In the genomic region with DNA sequence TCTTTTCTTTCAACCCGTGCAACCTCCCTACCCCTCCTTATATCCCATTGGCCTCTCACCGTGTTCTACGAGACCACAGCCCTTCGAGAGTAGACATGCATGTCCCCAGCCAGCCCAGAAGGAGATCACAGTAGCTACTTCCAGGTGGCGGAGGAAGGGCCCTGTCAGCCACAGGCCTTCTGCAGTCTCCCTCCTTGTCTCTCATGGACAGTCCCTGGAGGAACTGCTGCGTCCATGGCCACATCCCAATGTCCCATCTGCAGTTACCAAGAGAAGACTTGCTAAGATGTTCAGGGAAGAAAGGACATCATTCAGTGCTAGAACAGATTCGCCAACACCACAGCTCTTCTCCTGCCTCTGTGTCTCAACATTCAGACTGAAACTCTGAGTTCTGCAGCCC, we compare ENCODE assay signal across 1 cellular context.
TF ChIP-seq lines count a peak whose summit lies in the region.

No MANE protein-coding gene starts in this region.

TF ChIP-seq in H1, 55 proteins besides CTCF, POLR2A, EP300 and RAD21:
- TF ChIP-seq CREB1 (IDR thresholded peaks at IDR 0.05) (no peak), POLR2AphosphoS5 (IDR thresholded peaks at IDR 0.05; ENCODE audit: low read depth, low read length) (no peak), EGR1 (IDR thresholded peaks at IDR 0.05; ENCODE audit: borderline replicate concordance, low read depth, low read length) (no peak), KDM5A (IDR thresholded peaks at IDR 0.05; ENCODE audit: low read length) (no peak), NANOG (IDR thresholded peaks at IDR 0.05; ENCODE audit: insufficient read depth, low read depth, low read length, poor library complexity, severe bottlenecking) (no peak), SP2 (IDR thresholded peaks at IDR 0.05; ENCODE audit: low read length) (no peak), SIX5 (IDR thresholded peaks at IDR 0.05; ENCODE audit: low read depth, low read length) (no peak), POU5F1 (IDR thresholded peaks at IDR 0.05; ENCODE audit: low read depth, low read length) (no peak)
- TF ChIP-seq, protein P1, sequence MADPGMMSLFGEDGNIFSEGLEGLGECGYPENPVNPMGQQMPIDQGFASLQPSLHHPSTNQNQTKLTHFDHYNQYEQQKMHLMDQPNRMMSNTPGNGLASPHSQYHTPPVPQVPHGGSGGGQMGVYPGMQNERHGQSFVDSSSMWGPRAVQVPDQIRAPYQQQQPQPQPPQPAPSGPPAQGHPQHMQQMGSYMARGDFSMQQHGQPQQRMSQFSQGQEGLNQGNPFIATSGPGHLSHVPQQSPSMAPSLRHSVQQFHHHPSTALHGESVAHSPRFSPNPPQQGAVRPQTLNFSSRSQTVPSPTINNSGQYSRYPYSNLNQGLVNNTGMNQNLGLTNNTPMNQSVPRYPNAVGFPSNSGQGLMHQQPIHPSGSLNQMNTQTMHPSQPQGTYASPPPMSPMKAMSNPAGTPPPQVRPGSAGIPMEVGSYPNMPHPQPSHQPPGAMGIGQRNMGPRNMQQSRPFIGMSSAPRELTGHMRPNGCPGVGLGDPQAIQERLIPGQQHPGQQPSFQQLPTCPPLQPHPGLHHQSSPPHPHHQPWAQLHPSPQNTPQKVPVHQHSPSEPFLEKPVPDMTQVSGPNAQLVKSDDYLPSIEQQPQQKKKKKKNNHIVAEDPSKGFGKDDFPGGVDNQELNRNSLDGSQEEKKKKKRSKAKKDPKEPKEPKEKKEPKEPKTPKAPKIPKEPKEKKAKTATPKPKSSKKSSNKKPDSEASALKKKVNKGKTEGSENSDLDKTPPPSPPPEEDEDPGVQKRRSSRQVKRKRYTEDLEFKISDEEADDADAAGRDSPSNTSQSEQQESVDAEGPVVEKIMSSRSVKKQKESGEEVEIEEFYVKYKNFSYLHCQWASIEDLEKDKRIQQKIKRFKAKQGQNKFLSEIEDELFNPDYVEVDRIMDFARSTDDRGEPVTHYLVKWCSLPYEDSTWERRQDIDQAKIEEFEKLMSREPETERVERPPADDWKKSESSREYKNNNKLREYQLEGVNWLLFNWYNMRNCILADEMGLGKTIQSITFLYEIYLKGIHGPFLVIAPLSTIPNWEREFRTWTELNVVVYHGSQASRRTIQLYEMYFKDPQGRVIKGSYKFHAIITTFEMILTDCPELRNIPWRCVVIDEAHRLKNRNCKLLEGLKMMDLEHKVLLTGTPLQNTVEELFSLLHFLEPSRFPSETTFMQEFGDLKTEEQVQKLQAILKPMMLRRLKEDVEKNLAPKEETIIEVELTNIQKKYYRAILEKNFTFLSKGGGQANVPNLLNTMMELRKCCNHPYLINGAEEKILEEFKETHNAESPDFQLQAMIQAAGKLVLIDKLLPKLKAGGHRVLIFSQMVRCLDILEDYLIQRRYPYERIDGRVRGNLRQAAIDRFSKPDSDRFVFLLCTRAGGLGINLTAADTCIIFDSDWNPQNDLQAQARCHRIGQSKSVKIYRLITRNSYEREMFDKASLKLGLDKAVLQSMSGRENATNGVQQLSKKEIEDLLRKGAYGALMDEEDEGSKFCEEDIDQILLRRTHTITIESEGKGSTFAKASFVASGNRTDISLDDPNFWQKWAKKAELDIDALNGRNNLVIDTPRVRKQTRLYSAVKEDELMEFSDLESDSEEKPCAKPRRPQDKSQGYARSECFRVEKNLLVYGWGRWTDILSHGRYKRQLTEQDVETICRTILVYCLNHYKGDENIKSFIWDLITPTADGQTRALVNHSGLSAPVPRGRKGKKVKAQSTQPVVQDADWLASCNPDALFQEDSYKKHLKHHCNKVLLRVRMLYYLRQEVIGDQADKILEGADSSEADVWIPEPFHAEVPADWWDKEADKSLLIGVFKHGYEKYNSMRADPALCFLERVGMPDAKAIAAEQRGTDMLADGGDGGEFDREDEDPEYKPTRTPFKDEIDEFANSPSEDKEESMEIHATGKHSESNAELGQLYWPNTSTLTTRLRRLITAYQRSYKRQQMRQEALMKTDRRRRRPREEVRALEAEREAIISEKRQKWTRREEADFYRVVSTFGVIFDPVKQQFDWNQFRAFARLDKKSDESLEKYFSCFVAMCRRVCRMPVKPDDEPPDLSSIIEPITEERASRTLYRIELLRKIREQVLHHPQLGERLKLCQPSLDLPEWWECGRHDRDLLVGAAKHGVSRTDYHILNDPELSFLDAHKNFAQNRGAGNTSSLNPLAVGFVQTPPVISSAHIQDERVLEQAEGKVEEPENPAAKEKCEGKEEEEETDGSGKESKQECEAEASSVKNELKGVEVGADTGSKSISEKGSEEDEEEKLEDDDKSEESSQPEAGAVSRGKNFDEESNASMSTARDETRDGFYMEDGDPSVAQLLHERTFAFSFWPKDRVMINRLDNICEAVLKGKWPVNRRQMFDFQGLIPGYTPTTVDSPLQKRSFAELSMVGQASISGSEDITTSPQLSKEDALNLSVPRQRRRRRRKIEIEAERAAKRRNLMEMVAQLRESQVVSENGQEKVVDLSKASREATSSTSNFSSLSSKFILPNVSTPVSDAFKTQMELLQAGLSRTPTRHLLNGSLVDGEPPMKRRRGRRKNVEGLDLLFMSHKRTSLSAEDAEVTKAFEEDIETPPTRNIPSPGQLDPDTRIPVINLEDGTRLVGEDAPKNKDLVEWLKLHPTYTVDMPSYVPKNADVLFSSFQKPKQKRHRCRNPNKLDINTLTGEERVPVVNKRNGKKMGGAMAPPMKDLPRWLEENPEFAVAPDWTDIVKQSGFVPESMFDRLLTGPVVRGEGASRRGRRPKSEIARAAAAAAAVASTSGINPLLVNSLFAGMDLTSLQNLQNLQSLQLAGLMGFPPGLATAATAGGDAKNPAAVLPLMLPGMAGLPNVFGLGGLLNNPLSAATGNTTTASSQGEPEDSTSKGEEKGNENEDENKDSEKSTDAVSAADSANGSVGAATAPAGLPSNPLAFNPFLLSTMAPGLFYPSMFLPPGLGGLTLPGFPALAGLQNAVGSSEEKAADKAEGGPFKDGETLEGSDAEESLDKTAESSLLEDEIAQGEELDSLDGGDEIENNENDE (IDR thresholded peaks at IDR 0.05; ENCODE audit: insufficient replicate concordance, low read length): no peak
